ENCODE assay signal across 16 cellular contexts in genomic region chrX:87728459-87728858, GRCh38.
"Had no signal": no experiment of that assay in that cellular context is flagged by ENCODE, and none has a peak within 500 bp of the region (broad histone marks: within the 10 kb centered on the region; RNA-seq: fewer than 3 reads in every experiment).

No MANE protein-coding gene starts in this region.

- H3K4me3 ChIP-seq: breast epithelium, hepatocyte, suprapubic skin, upper lobe of right lung had no signal

- H3K27ac Mint-ChIP-seq: activated CD4-positive, alpha-beta T cell treated with anti-CD3 and anti-CD28 coated beads for 36 hours; activated CD8-positive, alpha-beta T cell treated with anti-CD3 and anti-CD28 coated beads for 36 hours; activated naive CD8-positive, alpha-beta T cell treated with anti-CD3 and anti-CD28 coated beads, Interleukin-2, amount 10 ng/mL, durations not matched to agents 7 days and 5 days; activated T-cell treated with anti-CD3 and anti-CD28 coated beads, Interleukin-2, amount 50 U/mL, for 72 hours; endodermal cell; nephron progenitor cell had no signal

- H3K36me3 Mint-ChIP-seq: activated naive CD8-positive, alpha-beta T cell treated with anti-CD3 and anti-CD28 coated beads, Interleukin-2, amount 10 ng/mL, durations not matched to agents 7 days and 5 days had no signal

- H3K4me3 Mint-ChIP-seq: activated CD4-positive, alpha-beta T cell treated with anti-CD3 and anti-CD28 coated beads for 36 hours; activated CD8-positive, alpha-beta T cell treated with anti-CD3 and anti-CD28 coated beads for 36 hours; activated naive CD8-positive, alpha-beta T cell treated with anti-CD3 and anti-CD28 coated beads, Interleukin-2, amount 10 ng/mL, durations not matched to agents 7 days and 5 days; activated T-cell treated with anti-CD3 and anti-CD28 coated beads, Interleukin-2, amount 50 U/mL, for 72 hours; endodermal cell; nephron progenitor cell had no signal

- DNase-seq: activated CD4-positive, alpha-beta T cell treated with anti-CD3 and anti-CD28 coated beads for 36 hours; activated CD8-positive, alpha-beta memory T cell treated with anti-CD3 and anti-CD28 coated beads, Interleukin-2, amount 50 U/mL, for 4 hours; activated CD8-positive, alpha-beta T cell treated with anti-CD3 and anti-CD28 coated beads for 36 hours; activated gamma-delta T cell treated with Interleukin-2 at 50 U/mL for 16 hours; activated naive CD8-positive, alpha-beta T cell treated with anti-CD3 and anti-CD28 coated beads, Interleukin-2, amount 10 ng/mL, durations not matched to agents 7 days and 5 days; activated T-cell treated with anti-CD3 and anti-CD28 coated beads, Interleukin-2, amount 50 U/mL, for 72 hours; anterior cingulate cortex; endodermal cell; nephron progenitor cell; stimulated activated CD4-positive, alpha-beta T cell treated with anti-CD3 and anti-CD28 coated beads, Interleukin-4, amount 100 ng/mL, for 1 hour; stimulated activated CD8-positive, alpha-beta memory T cell treated with anti-CD3 and anti-CD28 coated beads, Interleukin-4, amount 100 ng/mL, for 48 hours; stimulated activated naive CD8-positive, alpha-beta T cell treated with anti-CD3 and anti-CD28 coated beads, Interleukin-15, Interleukin-2, amounts not matched to agents 100 U/mL and 50 U/mL, for 24 hours; upper lobe of right lung had no signal

- H3K27me3 Mint-ChIP-seq: activated CD4-positive, alpha-beta T cell treated with anti-CD3 and anti-CD28 coated beads for 36 hours; activated CD8-positive, alpha-beta T cell treated with anti-CD3 and anti-CD28 coated beads for 36 hours; activated naive CD8-positive, alpha-beta T cell treated with anti-CD3 and anti-CD28 coated beads, Interleukin-2, amount 10 ng/mL, durations not matched to agents 7 days and 5 days had no signal

- ATAC-seq: activated CD4-positive, alpha-beta T cell treated with anti-CD3 and anti-CD28 coated beads for 36 hours; activated CD8-positive, alpha-beta T cell treated with anti-CD3 and anti-CD28 coated beads for 36 hours; activated T-cell treated with anti-CD3 and anti-CD28 coated beads, Interleukin-2, amount 50 U/mL, for 72 hours; stimulated activated naive CD8-positive, alpha-beta T cell treated with anti-CD3 and anti-CD28 coated beads, Interleukin-15, Interleukin-2, amounts not matched to agents 100 U/mL and 50 U/mL, for 24 hours; upper lobe of right lung had no signal

- H3K27ac ChIP-seq: breast epithelium, hepatocyte, suprapubic skin, upper lobe of right lung had no signal

- H3K4me2 ChIP-seq: hepatocyte had no signal

- H2AFZ ChIP-seq: hepatocyte had no signal

- H3K79me2 ChIP-seq: hepatocyte had no signal

- H3K9me3 Mint-ChIP-seq: activated CD8-positive, alpha-beta T cell treated with anti-CD3 and anti-CD28 coated beads for 36 hours had no signal

- H3K4me1 Mint-ChIP-seq: activated CD4-positive, alpha-beta T cell treated with anti-CD3 and anti-CD28 coated beads for 36 hours; activated naive CD8-positive, alpha-beta T cell treated with anti-CD3 and anti-CD28 coated beads, Interleukin-2, amount 10 ng/mL, durations not matched to agents 7 days and 5 days; endodermal cell; nephron progenitor cell had no signal

- H3K9me3 ChIP-seq: breast epithelium, suprapubic skin, upper lobe of right lung had no signal

- H3K4me1 ChIP-seq: breast epithelium, suprapubic skin, upper lobe of right lung had no signal

- H3K36me3 ChIP-seq: breast epithelium, suprapubic skin, upper lobe of right lung had no signal

- H3K27me3 ChIP-seq: hepatocyte, suprapubic skin, upper lobe of right lung had no signal
